11 cellular contexts compared by ENCODE assay signal in the genomic region with DNA sequence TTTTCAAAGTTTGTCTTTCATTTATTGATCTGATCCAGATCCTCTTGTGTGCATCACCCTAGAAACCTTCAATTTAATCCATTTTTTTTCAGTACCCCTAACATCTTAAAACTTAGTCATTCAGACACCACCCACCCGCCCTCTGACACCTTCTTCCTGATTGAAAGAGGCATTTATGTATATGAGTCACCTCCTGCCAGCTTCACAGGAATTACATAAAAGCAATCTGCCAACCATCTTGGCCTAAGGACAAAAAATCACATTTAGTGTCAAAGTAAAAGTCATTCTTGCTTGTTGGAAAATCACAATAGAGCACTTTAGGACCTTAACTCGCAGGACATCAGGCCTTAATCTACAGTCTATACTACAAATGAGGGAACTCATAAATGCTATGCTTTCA. TPM values are rescaled to one million over a fixed set of nuclear protein-coding genes. Genes with fewer than 3 reads are reported as not detected.
A peak's percentile ranks its signal among the peaks of the same experiment; 100 is the strongest.
DNase-seq lines count a peak whose midpoint lies in the region; ATAC-seq and TF ChIP-seq lines count a peak whose summit lies in the region.
"Had no signal": no experiment of that assay in that cellular context is flagged by ENCODE, and none has a peak within 500 bp of the region (broad histone marks: within the 10 kb centered on the region; RNA-seq: fewer than 3 reads in every experiment).

No MANE protein-coding gene starts in this region.

- no peaks in the 10 kb centered on the region for H3K9me3 Mint-ChIP-seq in activated T-cell treated with anti-CD3 and anti-CD28 coated beads, Interleukin-2, amount 50 U/mL, for 4 hours
- peaks cover 0 to 4% (median 0%) of the 10 kb centered on the region in 11 donors for H3K9me3 Mint-ChIP-seq in naive thymus-derived CD4-positive, alpha-beta T cell

- DNase-seq in activated T-cell treated with anti-CD3 and anti-CD28 coated beads, Interleukin-2, amount 50 U/mL, for 4 hours, result no peak
- DNase-seq in activated T-cell treated with anti-CD3 and anti-CD28 coated beads, Interleukin-2, amount 50 U/mL, for 1 hour, result no peak
- DNase-seq in NCI-H446 (lab: John Stamatoyannopoulos, UW) (peak; percentile 57 to 79), epithelial cell of proximal tubule (ENCODE audit: low read depth) (peak; percentile 12), NK-92 (lab: John Stamatoyannopoulos, UW; ENCODE audit: unreplicated experiment) (no peak), NCI-H748 treated with DMSO at 0.1 percent for 48 hours (lab: John Stamatoyannopoulos, UW) (no peak)
- peak; percentile 34 for DNase-seq in stimulated activated CD4-positive, alpha-beta T cell treated with anti-CD3 and anti-CD28 coated beads, Interleukin-1b, Interleukin-23, amount 100 ng/mL, for 48 hours
- no peak for DNase-seq in naive thymus-derived CD4-positive, alpha-beta T cell
- DNase-seq: KG1, naive B cell had no signal

- no peak overlapping the region for H3K27ac Mint-ChIP-seq in naive thymus-derived CD4-positive, alpha-beta T cell
- H3K27ac Mint-ChIP-seq: naive B cell had no signal

- intact Hi-C loops in naive thymus-derived CD4-positive, alpha-beta T cell (cut with micrococcal nuclease), result no loop called here

- no peak overlapping the region for H3K27ac ChIP-seq in naive thymus-derived CD4-positive, alpha-beta T cell (ENCODE audit: low read depth, low read length)
- H3K27ac ChIP-seq: BLaER1 had no signal

- no peaks in the 10 kb centered on the region for H3K9me3 ChIP-seq in naive thymus-derived CD4-positive, alpha-beta T cell (ENCODE audit: control insufficient read depth in 2 of 3, low read length in 3 of 3)
- H3K9me3 ChIP-seq: BLaER1 had no signal

- TF ChIP-seq CTCF in epithelial cell of proximal tubule (conservative IDR thresholded peaks at IDR 0.05; ENCODE audit: low read depth, low read length), result no peak

- H3K36me3 Mint-ChIP-seq in activated T-cell treated with anti-CD3 and anti-CD28 coated beads, Interleukin-2, amount 50 U/mL, for 4 hours (ENCODE audit: insufficient read depth), result no peaks in the 10 kb centered on the region
- no peaks in the 10 kb centered on the region for H3K36me3 Mint-ChIP-seq in naive thymus-derived CD4-positive, alpha-beta T cell
- H3K36me3 Mint-ChIP-seq: naive B cell had no signal

- no peaks in the 10 kb centered on the region for H3K4me1 Mint-ChIP-seq in activated T-cell treated with anti-CD3 and anti-CD28 coated beads, Interleukin-2, amount 50 U/mL, for 4 hours (ENCODE audit: low read depth)
- H3K4me1 Mint-ChIP-seq in naive thymus-derived CD4-positive, alpha-beta T cell, result peaks cover 0 to 7% (median 0%) of the 10 kb centered on the region in 7 donors
- H3K4me1 Mint-ChIP-seq: naive B cell had no signal

- H3K4me3 Mint-ChIP-seq in activated T-cell treated with anti-CD3 and anti-CD28 coated beads, Interleukin-2, amount 50 U/mL, for 4 hours, result no peak overlapping the region
- no peak overlapping the region for H3K4me3 Mint-ChIP-seq in naive thymus-derived CD4-positive, alpha-beta T cell
- H3K4me3 Mint-ChIP-seq: naive B cell had no signal

- ATAC-seq in activated T-cell treated with anti-CD3 and anti-CD28 coated beads, Interleukin-2, amount 50 U/mL, for 4 hours, result peak; percentile 35 to 46
- no peak for ATAC-seq in naive thymus-derived CD4-positive, alpha-beta T cell

- H3K36me3 ChIP-seq in naive thymus-derived CD4-positive, alpha-beta T cell (ENCODE audit: control insufficient read depth in 2 of 3, insufficient read depth in 3 of 3, low read length in 3 of 3), result no peaks in the 10 kb centered on the region
- H3K36me3 ChIP-seq: BLaER1 had no signal

- no peak overlapping the region for H3K4me3 ChIP-seq in epithelial cell of proximal tubule (ENCODE audit: low read depth, low read length)
- no peak overlapping the region for H3K4me3 ChIP-seq in naive thymus-derived CD4-positive, alpha-beta T cell (ENCODE audit: low read length)
- H3K4me3 ChIP-seq: BLaER1 had no signal

- H3K4me1 ChIP-seq in naive thymus-derived CD4-positive, alpha-beta T cell (ENCODE audit: control insufficient read depth in 2 of 2, insufficient read depth in 2 of 2, low read length in 2 of 2), result no peaks in the 10 kb centered on the region
- H3K4me1 ChIP-seq: BLaER1 had no signal

- H3K27me3 ChIP-seq in naive thymus-derived CD4-positive, alpha-beta T cell (ENCODE audit: control insufficient read depth in 2 of 2, insufficient read depth in 2 of 2, low read length in 2 of 2), result no peaks in the 10 kb centered on the region
- H3K27me3 ChIP-seq: BLaER1 had no signal

- POLR2A ChIA-PET in naive thymus-derived CD4-positive, alpha-beta T cell (lab: Charles Lee), result no interaction called here

- no peaks in the 10 kb centered on the region for H3K27me3 Mint-ChIP-seq in activated T-cell treated with anti-CD3 and anti-CD28 coated beads, Interleukin-2, amount 50 U/mL, for 4 hours (ENCODE audit: low read depth)
- peaks cover 0 to 4% (median 0%) of the 10 kb centered on the region in 5 donors for H3K27me3 Mint-ChIP-seq in naive thymus-derived CD4-positive, alpha-beta T cell
- H3K27me3 Mint-ChIP-seq: naive B cell had no signal

- CTCF ChIA-PET in naive thymus-derived CD4-positive, alpha-beta T cell (lab: Charles Lee), result interaction anchor here (0.7 kb wide), 1 partner anchor 69 kb away, joined by 3 read pairs; no protein-coding TSS in a partner anchor

RNA-seq across cellular contexts. Expression of a gene that starts 52.0 kb away (rescaled TPM):
- not detected for total RNA-seq in activated T-cell treated with anti-CD3 and anti-CD28 coated beads, Interleukin-2, amount 50 U/mL, for 4 hours
- total RNA-seq in epithelial cell of proximal tubule, result 1.4 TPM in 1 of 2 replicates, not detected in the other
- total RNA-seq in naive thymus-derived CD4-positive, alpha-beta T cell, result under 1 TPM in 1 of 5 experiments, not detected in 4; 0.17 TPM
- polyA plus RNA-seq in naive thymus-derived CD4-positive, alpha-beta T cell, result under 1 TPM in 1 of 2 donors, not detected in 1; 0.18 TPM

Comparison
In these comparisons a context has a peak if more than half of its experiments do, and no peak if none do; other contexts are left out.
1. DNase-seq: peak in NCI-H446 (2 of 2), epithelial cell of proximal tubule (single experiment) and stimulated activated CD4-positive, alpha-beta T cell treated with anti-CD3 and anti-CD28 coated beads, Interleukin-1b, Interleukin-23, amount 100 ng/mL, for 48 hours (single experiment); none in activated T-cell treated with anti-CD3 and anti-CD28 coated beads, Interleukin-2, amount 50 U/mL, for 4 hours (single experiment), activated T-cell treated with anti-CD3 and anti-CD28 coated beads, Interleukin-2, amount 50 U/mL, for 1 hour (single experiment), NK-92 (single experiment), NCI-H748 treated with DMSO at 0.1 percent for 48 hours (single experiment) and naive thymus-derived CD4-positive, alpha-beta T cell (0 of 9).